In genomic region chr16:83651871-83652270, GRCh38 we compare ENCODE assay signal across 23 cellular contexts.
"Had no signal": no experiment of that assay in that cellular context is flagged by ENCODE, and none has a peak within 500 bp of the region (broad histone marks: within the 10 kb centered on the region; RNA-seq: fewer than 3 reads in every experiment).

No MANE protein-coding gene starts in this region.

- H3K4me1 Mint-ChIP-seq: activated CD4-positive, alpha-beta T cell treated with anti-CD3 and anti-CD28 coated beads for 36 hours; activated CD8-positive, alpha-beta memory T cell treated with anti-CD3 and anti-CD28 coated beads, Interleukin-2, amount 10 ng/mL, durations not matched to agents 7 days and 5 days; activated naive CD8-positive, alpha-beta T cell treated with anti-CD3 and anti-CD28 coated beads for 36 hours; mesothelial cell of epicardium; naive thymus-derived CD4-positive, alpha-beta T cell; stimulated activated naive B cell treated with anti-CD40 and anti-IgM and Interleukin-4, amounts not matched to agents 10 μg/mL and 1 μg/mL and 100 μg/mL, for 72 hours had no signal

- H3K9me3 Mint-ChIP-seq: mesothelial cell of epicardium; neural crest cell; stimulated activated naive B cell treated with anti-CD40 and anti-IgM and Interleukin-4, amounts not matched to agents 10 μg/mL and 1 μg/mL and 100 μg/mL, for 72 hours; T-helper 2 cell treated with Interferon-gamma antibody and Interleukin-4, amounts not matched to agents 5 μg/mL and 100 μg/mL, for 36 hours had no signal

- DNase-seq: activated CD4-positive, alpha-beta T cell treated with anti-CD3 and anti-CD28 coated beads for 36 hours; activated CD4-positive, CD25-positive, alpha-beta regulatory T cell; activated CD8-positive, alpha-beta memory T cell treated with anti-CD3 and anti-CD28 coated beads, Interleukin-2, amount 10 ng/mL, durations not matched to agents 7 days and 5 days; activated CD8-positive, alpha-beta T cell treated with anti-CD3 and anti-CD28 coated beads, Interleukin-2, amount 10 ng/mL, durations not matched to agents 7 days and 5 days; activated naive CD4-positive, alpha-beta T cell treated with Interleukin-2 at 50 U/mL for 16 hours; activated naive CD8-positive, alpha-beta T cell treated with anti-CD3 and anti-CD28 coated beads for 36 hours; activated T-cell treated with anti-CD3 and anti-CD28 coated beads for 4 hours; activated T-cell treated with anti-CD3 and anti-CD28 coated beads, Interleukin-2, amount 50 U/mL, for 72 hours; adrenal gland; dorsolateral prefrontal cortex; effector memory CD4-positive, alpha-beta T cell; glutamatergic neuron; left ventricle myocardium superior; naive thymus-derived CD4-positive, alpha-beta T cell; nucleus accumbens; pancreas; stimulated activated CD4-positive, alpha-beta T cell treated with anti-CD3 and anti-CD28 coated beads, Interleukin-2, amount 100 ng/mL, for 24 hours; stimulated activated naive B cell treated with anti-CD40 and anti-IgM and Interleukin-4, amounts not matched to agents 10 μg/mL and 1 μg/mL and 100 μg/mL, for 72 hours; transverse colon had no signal

- ATAC-seq: activated CD4-positive, alpha-beta T cell treated with anti-CD3 and anti-CD28 coated beads for 36 hours; activated CD8-positive, alpha-beta memory T cell treated with anti-CD3 and anti-CD28 coated beads, Interleukin-2, amount 10 ng/mL, durations not matched to agents 7 days and 5 days; activated CD8-positive, alpha-beta T cell treated with anti-CD3 and anti-CD28 coated beads, Interleukin-2, amount 10 ng/mL, durations not matched to agents 7 days and 5 days; activated T-cell treated with anti-CD3 and anti-CD28 coated beads, Interleukin-2, amount 50 U/mL, for 72 hours; left ventricle myocardium superior; naive thymus-derived CD4-positive, alpha-beta T cell; pancreas; stimulated activated naive B cell treated with anti-CD40 and anti-IgM and Interleukin-4, amounts not matched to agents 10 μg/mL and 1 μg/mL and 100 μg/mL, for 72 hours had no signal

- H3K36me3 Mint-ChIP-seq: activated CD8-positive, alpha-beta memory T cell treated with anti-CD3 and anti-CD28 coated beads, Interleukin-2, amount 10 ng/mL, durations not matched to agents 7 days and 5 days; activated naive CD8-positive, alpha-beta T cell treated with anti-CD3 and anti-CD28 coated beads for 36 hours; brain; mesothelial cell of epicardium; stimulated activated naive B cell treated with anti-CD40 and anti-IgM and Interleukin-4, amounts not matched to agents 10 μg/mL and 1 μg/mL and 100 μg/mL, for 72 hours had no signal

- H3K4me3 Mint-ChIP-seq: activated CD4-positive, alpha-beta T cell treated with anti-CD3 and anti-CD28 coated beads for 36 hours; activated CD8-positive, alpha-beta memory T cell treated with anti-CD3 and anti-CD28 coated beads, Interleukin-2, amount 10 ng/mL, durations not matched to agents 7 days and 5 days; activated CD8-positive, alpha-beta T cell treated with anti-CD3 and anti-CD28 coated beads, Interleukin-2, amount 10 ng/mL, durations not matched to agents 7 days and 5 days; activated naive CD8-positive, alpha-beta T cell treated with anti-CD3 and anti-CD28 coated beads for 36 hours; activated T-cell treated with anti-CD3 and anti-CD28 coated beads, Interleukin-2, amount 50 U/mL, for 72 hours; brain; mesothelial cell of epicardium; naive thymus-derived CD4-positive, alpha-beta T cell; neural crest cell; stimulated activated naive B cell treated with anti-CD40 and anti-IgM and Interleukin-4, amounts not matched to agents 10 μg/mL and 1 μg/mL and 100 μg/mL, for 72 hours; T-helper 2 cell treated with Interferon-gamma antibody and Interleukin-4, amounts not matched to agents 5 μg/mL and 100 μg/mL, for 36 hours had no signal

- H3K27me3 Mint-ChIP-seq: activated CD8-positive, alpha-beta memory T cell treated with anti-CD3 and anti-CD28 coated beads, Interleukin-2, amount 10 ng/mL, durations not matched to agents 7 days and 5 days had no signal

- H3K27ac Mint-ChIP-seq: activated CD4-positive, alpha-beta T cell treated with anti-CD3 and anti-CD28 coated beads for 36 hours; activated CD8-positive, alpha-beta memory T cell treated with anti-CD3 and anti-CD28 coated beads, Interleukin-2, amount 10 ng/mL, durations not matched to agents 7 days and 5 days; activated CD8-positive, alpha-beta T cell treated with anti-CD3 and anti-CD28 coated beads, Interleukin-2, amount 10 ng/mL, durations not matched to agents 7 days and 5 days; activated naive CD8-positive, alpha-beta T cell treated with anti-CD3 and anti-CD28 coated beads for 36 hours; activated T-cell treated with anti-CD3 and anti-CD28 coated beads, Interleukin-2, amount 50 U/mL, for 72 hours; brain; mesothelial cell of epicardium; naive thymus-derived CD4-positive, alpha-beta T cell; stimulated activated naive B cell treated with anti-CD40 and anti-IgM and Interleukin-4, amounts not matched to agents 10 μg/mL and 1 μg/mL and 100 μg/mL, for 72 hours; T-helper 2 cell treated with Interferon-gamma antibody and Interleukin-4, amounts not matched to agents 5 μg/mL and 100 μg/mL, for 36 hours had no signal
